Comparison of ENCODE assay signal across 8 cellular contexts in the genomic region with DNA sequence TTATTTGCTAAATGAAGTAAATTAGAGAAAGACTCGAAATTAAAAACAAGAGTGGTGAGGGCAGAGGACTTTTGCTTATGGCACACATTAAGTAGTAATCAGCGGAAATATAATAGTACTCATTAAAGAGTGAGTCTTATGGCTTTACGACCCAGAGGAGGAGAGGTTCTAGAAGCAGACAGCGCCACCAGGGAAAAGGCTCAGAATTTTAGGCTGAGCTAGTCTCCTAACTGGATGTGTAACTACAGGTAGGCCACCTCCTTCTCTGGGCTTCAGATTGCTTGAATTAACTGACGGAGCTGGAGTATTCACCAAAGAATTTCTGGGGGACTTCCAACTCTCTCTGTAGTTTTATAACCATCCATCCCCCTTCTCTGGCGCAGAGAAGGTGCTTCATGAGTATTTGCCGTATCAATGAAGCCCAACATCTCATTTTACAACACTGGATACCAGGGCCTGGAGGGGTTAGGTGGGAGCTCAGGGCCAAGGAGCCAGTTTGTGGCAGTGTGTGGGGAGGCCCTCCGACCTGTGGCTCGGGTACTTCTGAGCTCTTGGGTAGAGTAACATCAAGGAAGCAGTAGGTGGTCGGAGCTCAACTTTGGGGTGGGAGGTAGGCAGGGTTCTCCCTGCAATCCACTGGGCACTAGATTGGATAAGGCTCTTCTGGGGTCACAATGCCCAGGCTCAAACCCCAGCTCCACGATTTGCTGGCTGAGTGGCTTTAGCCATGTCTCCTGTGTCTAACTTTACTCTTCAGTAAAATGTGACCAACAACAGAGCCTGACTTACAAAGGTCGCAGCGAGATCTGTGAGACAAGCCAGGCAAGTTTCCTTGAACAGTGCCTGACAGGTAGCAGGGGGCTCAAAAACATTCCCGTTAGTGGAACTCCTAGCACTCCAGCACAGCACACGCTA. TPM values are rescaled to one million over a fixed set of nuclear protein-coding genes. Genes with fewer than 3 reads are reported as not detected.
DNase-seq lines count a peak whose midpoint lies in the region; ATAC-seq and TF ChIP-seq lines count a peak whose summit lies in the region.

No MANE protein-coding gene starts in this region.

- no peaks in the 10 kb centered on the region for H3K9me3 Mint-ChIP-seq in activated CD8-positive, alpha-beta T cell treated with anti-CD3 and anti-CD28 coated beads, Interleukin-2, amount 10 ng/mL, durations not matched to agents 7 days and 5 days (ENCODE audit: insufficient read depth)
- no peaks in the 10 kb centered on the region for H3K9me3 Mint-ChIP-seq in stimulated activated memory B cell treated with anti-CD40 and anti-IgM and Interleukin-4, amounts not matched to agents 10 μg/mL and 1 μg/mL and 100 μg/mL, for 72 hours

- H3K36me3 ChIP-seq in iPS-18a (ENCODE audit: control insufficient read depth, low read depth, low read length): peaks cover 5% of the 10 kb centered on the region

- no peak for ATAC-seq in activated CD8-positive, alpha-beta T cell treated with anti-CD3 and anti-CD28 coated beads, Interleukin-2, amount 10 ng/mL, durations not matched to agents 7 days and 5 days
- no peak for ATAC-seq in stimulated activated memory B cell treated with anti-CD40 and anti-IgM and Interleukin-4, amounts not matched to agents 10 μg/mL and 1 μg/mL and 100 μg/mL, for 72 hours
- no peak for ATAC-seq in GM18907 (IDR thresholded peaks at IDR 0.05; ENCODE audit: unreplicated experiment)

- H3K27ac Mint-ChIP-seq in activated CD8-positive, alpha-beta T cell treated with anti-CD3 and anti-CD28 coated beads, Interleukin-2, amount 10 ng/mL, durations not matched to agents 7 days and 5 days: peak overlapping the region; percentile 89
- H3K27ac Mint-ChIP-seq in stimulated activated memory B cell treated with anti-CD40 and anti-IgM and Interleukin-4, amounts not matched to agents 10 μg/mL and 1 μg/mL and 100 μg/mL, for 72 hours: peak overlapping the region; percentile 89

- H3K4me1 Mint-ChIP-seq in activated CD8-positive, alpha-beta T cell treated with anti-CD3 and anti-CD28 coated beads, Interleukin-2, amount 10 ng/mL, durations not matched to agents 7 days and 5 days (ENCODE audit: low read depth): peaks cover 62% of the 10 kb centered on the region
- peaks cover 60% of the 10 kb centered on the region for H3K4me1 Mint-ChIP-seq in stimulated activated memory B cell treated with anti-CD40 and anti-IgM and Interleukin-4, amounts not matched to agents 10 μg/mL and 1 μg/mL and 100 μg/mL, for 72 hours

- peaks cover 23% of the 10 kb centered on the region for H3K4me1 ChIP-seq in iPS-18a (ENCODE audit: control insufficient read depth, low read depth, low read length)

- CTCF ChIA-PET in activated CD8-positive, alpha-beta T cell treated with anti-CD3 and anti-CD28 coated beads, Interleukin-2, amount 10 ng/mL, durations not matched to agents 7 days and 5 days (lab: Charles Lee): interaction anchor here (1.1 to 3.0 kb wide), 4 partner anchors 8 to 227 kb away, joined by 4 to 20 read pairs (median 7); a partner anchor contains a TSS

- DNase-seq in HL-60 (ENCODE audit: low read depth in 1 of 2, low spot score in 1 of 2) (no peak), epidermal melanocyte (ENCODE audit: insufficient read length, low spot score) (no peak), cerebellar nuclear complex (lab: John Stamatoyannopoulos, UW) (no peak), retina (no peak)
- DNase-seq in activated CD8-positive, alpha-beta T cell treated with anti-CD3 and anti-CD28 coated beads, Interleukin-2, amount 10 ng/mL, durations not matched to agents 7 days and 5 days: peak; percentile 25

- no peaks in the 10 kb centered on the region for H3K9me3 ChIP-seq in iPS-18a (ENCODE audit: control insufficient read depth, low read depth, low read length)

- peaks cover 37% of the 10 kb centered on the region for H3K36me3 Mint-ChIP-seq in activated CD8-positive, alpha-beta T cell treated with anti-CD3 and anti-CD28 coated beads, Interleukin-2, amount 10 ng/mL, durations not matched to agents 7 days and 5 days (ENCODE audit: low read depth)
- H3K36me3 Mint-ChIP-seq in stimulated activated memory B cell treated with anti-CD40 and anti-IgM and Interleukin-4, amounts not matched to agents 10 μg/mL and 1 μg/mL and 100 μg/mL, for 72 hours: peaks cover 38% of the 10 kb centered on the region

- TF ChIP-seq CTCF in HL-60 (IDR thresholded peaks at IDR 0.05; ENCODE audit: insufficient read depth, low read length): no peak

- peak overlapping the region; percentile 81 for H3K9ac ChIP-seq in iPS-18a (ENCODE audit: low read length)

- H3K4me3 ChIP-seq in HL-60 (replicated peaks; ENCODE audit: insufficient read depth, low read length): peak overlapping the region; percentile 94
- H3K4me3 ChIP-seq in iPS-18a (ENCODE audit: low read length): peak overlapping the region; percentile 92

- H3K27ac ChIP-seq in HL-60 (replicated peaks) (peak overlapping the region; percentile 89), iPS-18a (ENCODE audit: low read length) (no peak overlapping the region)

- POLR2A ChIA-PET in activated CD8-positive, alpha-beta T cell treated with anti-CD3 and anti-CD28 coated beads, Interleukin-2, amount 10 ng/mL, durations not matched to agents 7 days and 5 days (lab: Charles Lee): interaction anchor here (0.5 to 4.1 kb wide), 8 partner anchors 21 to 279 kb away, joined by 3 to 60 read pairs (median 8); a partner anchor contains a TSS

- peak overlapping the region; percentile 93 for H3K4me3 Mint-ChIP-seq in activated CD8-positive, alpha-beta T cell treated with anti-CD3 and anti-CD28 coated beads, Interleukin-2, amount 10 ng/mL, durations not matched to agents 7 days and 5 days
- H3K4me3 Mint-ChIP-seq in stimulated activated memory B cell treated with anti-CD40 and anti-IgM and Interleukin-4, amounts not matched to agents 10 μg/mL and 1 μg/mL and 100 μg/mL, for 72 hours: peak overlapping the region; percentile 96

- H3K27me3 ChIP-seq in HL-60 (ENCODE audit: insufficient read depth, poor library complexity, severe bottlenecking) (no peaks in the 10 kb centered on the region), iPS-18a (ENCODE audit: control insufficient read depth, insufficient read depth, low read length) (no peaks in the 10 kb centered on the region)

- no peaks in the 10 kb centered on the region for H3K27me3 Mint-ChIP-seq in activated CD8-positive, alpha-beta T cell treated with anti-CD3 and anti-CD28 coated beads, Interleukin-2, amount 10 ng/mL, durations not matched to agents 7 days and 5 days (ENCODE audit: low read depth)
- H3K27me3 Mint-ChIP-seq in stimulated activated memory B cell treated with anti-CD40 and anti-IgM and Interleukin-4, amounts not matched to agents 10 μg/mL and 1 μg/mL and 100 μg/mL, for 72 hours: no peaks in the 10 kb centered on the region

RNA-seq across cellular contexts. Expression of a gene that starts 1.1 kb away (rescaled TPM):
- 10 to 100 TPM; 17.3 to 18.1 TPM for total RNA-seq in activated CD8-positive, alpha-beta T cell treated with anti-CD3 and anti-CD28 coated beads, Interleukin-2, amount 10 ng/mL, durations not matched to agents 7 days and 5 days

RNA-seq across cellular contexts. Expression of a gene that starts 1.3 kb away (rescaled TPM):
- 10 to 100 TPM; 27.9 to 28.8 TPM for total RNA-seq in activated CD8-positive, alpha-beta T cell treated with anti-CD3 and anti-CD28 coated beads, Interleukin-2, amount 10 ng/mL, durations not matched to agents 7 days and 5 days

RNA-seq across cellular contexts. Expression of a gene that starts 54.8 kb away (rescaled TPM):
- total RNA-seq in activated CD8-positive, alpha-beta T cell treated with anti-CD3 and anti-CD28 coated beads, Interleukin-2, amount 10 ng/mL, durations not matched to agents 7 days and 5 days: 10 to 100 TPM; 29.4 to 31.6 TPM

RNA-seq across cellular contexts. Expression of a gene that starts 55.1 kb away (rescaled TPM):
- total RNA-seq in activated CD8-positive, alpha-beta T cell treated with anti-CD3 and anti-CD28 coated beads, Interleukin-2, amount 10 ng/mL, durations not matched to agents 7 days and 5 days: 10 to 100 TPM; 19.2 to 20.2 TPM
